11 cellular contexts compared by ENCODE assay signal in the genomic region with DNA sequence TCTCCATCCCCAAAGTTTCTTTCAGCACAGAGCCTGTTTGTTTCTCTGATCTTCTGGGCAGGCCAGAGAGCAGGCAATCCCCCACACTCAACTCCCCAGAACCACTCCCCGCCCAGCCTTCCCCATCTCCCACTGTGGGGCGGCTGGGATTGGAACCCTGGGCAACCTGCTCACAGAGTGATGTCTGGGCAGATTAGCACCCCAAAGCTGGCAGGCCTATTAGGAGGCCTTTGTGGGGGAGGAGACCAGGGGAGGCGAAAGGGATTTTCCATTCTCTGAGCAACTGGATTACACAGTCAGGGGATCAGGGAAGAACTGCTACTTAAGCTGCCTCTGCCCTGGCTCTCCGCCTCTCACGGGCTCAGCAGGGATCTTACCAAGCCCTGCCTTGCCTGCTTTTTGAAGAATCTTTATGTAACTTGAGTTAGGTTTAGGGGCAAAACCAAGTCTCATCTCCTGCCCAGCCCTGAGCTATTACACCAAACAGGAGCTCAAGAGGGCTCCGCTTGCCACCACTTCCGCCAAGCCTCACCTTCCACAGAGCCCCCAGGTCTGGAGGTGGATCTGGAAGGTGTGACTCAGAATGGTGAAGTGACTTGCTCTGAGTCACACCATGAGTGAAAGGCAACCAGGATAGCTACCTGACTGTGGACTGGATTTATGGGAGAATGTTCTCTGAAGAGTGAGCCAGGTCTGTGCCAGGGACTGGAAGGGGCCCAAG. TPM values are rescaled to one million over a fixed set of nuclear protein-coding genes. Genes with fewer than 3 reads are reported as not detected.
DNase-seq lines count a peak whose midpoint lies in the region; ATAC-seq, FAIRE-seq and TF ChIP-seq lines count a peak whose summit lies in the region.
"Had no signal": no experiment of that assay in that cellular context is flagged by ENCODE, and none has a peak within 500 bp of the region (broad histone marks: within the 10 kb centered on the region; RNA-seq: fewer than 3 reads in every experiment).

No MANE protein-coding gene starts in this region.

- POLR2A ChIA-PET in PC-9 (lab: Charles Lee; ENCODE audit: unreplicated experiment) = interaction anchor here (0.6 to 0.7 kb wide), 3 partner anchors 11 to 157 kb away, joined by 3 to 5 read pairs (median 3); no protein-coding TSS in a partner anchor
- POLR2A ChIA-PET in K562 (lab: Yijun Ruan, JAX) = interaction anchor here (0.6 to 0.9 kb wide), 2 partner anchors 9 to 339 kb away, joined by 3 to 6 read pairs; no protein-coding TSS in a partner anchor

- TF ChIP-seq POLR2A in K562 (conservative IDR thresholded peaks at IDR 0.05) = no peak

- peak overlapping the region in 1 of 2 experiments; percentile 24; a peak in 1 of 4 replicates for H3K9ac ChIP-seq in K562 (ENCODE audit: insufficient read depth in 1 of 2, low read depth in 2 of 2, low read length in 2 of 2)
- H3K9ac ChIP-seq: parathyroid adenoma had no signal

- BruUV-seq in Calu3 (replicated peaks; lab: Mats Ljungman, UMichigan) = TSS peak; percentile 82
- BruUV-seq in PC-9 (replicated peaks; lab: Mats Ljungman, UMichigan) = TSS peak; percentile 36
- BruUV-seq in K562 (replicated peaks; lab: Mats Ljungman, UMichigan) = no TSS peak

- peaks cover 78% of the 10 kb centered on the region for H3K4me1 Mint-ChIP-seq in Calu3 (ENCODE audit: low read depth, unreplicated experiment)

- 39% methylated on average over 7 of the region's 7 CpGs for WGBS in K562 (ENCODE audit: insufficient coverage, low coverage, missing lambda C conversion rate)
- 61 to 69% methylated on average over 7 of the region's 7 CpGs for WGBS in heart right ventricle, 2 donors

- in situ Hi-C loops in K562 (cut with MboI) = no loop called here

- TF ChIP-seq RAD21 in K562 (CRISPR knock-in tag; conservative IDR thresholded peaks at IDR 0.05 in 1 of 2, IDR thresholded peaks at IDR 0.05 in 1 of 2) = no peak

- H3K9me2 ChIP-seq in PC-9 (ENCODE audit: insufficient read depth) = no peaks in the 10 kb centered on the region

- H4K20me1 ChIP-seq in PC-9 (ENCODE audit: insufficient read depth) (no peaks in the 10 kb centered on the region), K562 (replicated peaks; ENCODE audit: control insufficient read depth, insufficient read depth, low read length) (0 out of 2 replicates have a peak, but pooled peaks cover 4% of the 10 kb centered on the region)

- H3K4me3 Mint-ChIP-seq in Calu3 (ENCODE audit: low read depth, unreplicated experiment) = peak overlapping the region; percentile 45

- H3K4me1 ChIP-seq in PC-9 (replicated peaks; ENCODE audit: insufficient read depth) (peaks cover 93% of the 10 kb centered on the region), K562 (replicated peaks in 1 of 2; ENCODE audit: control insufficient read depth in 2 of 2, insufficient read depth in 2 of 2, low read length in 2 of 2) (peaks cover 18 to 21% of the 10 kb centered on the region in 2 experiments), heart right ventricle (no peaks in the 10 kb centered on the region)
- H3K4me1 ChIP-seq: parathyroid adenoma had no signal

- no peaks in the 10 kb centered on the region for H3K9me3 ChIP-seq in PC-9 (ENCODE audit: insufficient read depth, low read depth)
- H3K9me3 ChIP-seq in K562 (replicated peaks; ENCODE audit: control insufficient read depth, insufficient read depth, low read depth, low read length) = no peaks in the 10 kb centered on the region
- H3K9me3 ChIP-seq in heart right ventricle = no peaks in the 10 kb centered on the region

- FAIRE-seq in K562 (lab: Jason Lieb, UNC) = no peak

- TF ChIP-seq EP300 in K562 (IDR thresholded peaks at IDR 0.05; ENCODE audit: low read length) = no peak

- no peaks in the 10 kb centered on the region for H3K9me1 ChIP-seq in K562 (ENCODE audit: control insufficient read depth, insufficient read depth, low read length)

- intact Hi-C loops in Calu3 (cut with micrococcal nuclease; ENCODE audit: unreplicated experiment) (loop anchor here (2.0 to 5.0 kb wide), 2 partner anchors 28 to 69 kb away; a partner anchor contains a TSS), PC-9 (cut with micrococcal nuclease; ENCODE audit: unreplicated experiment) (loop anchor here (1.0 to 5.0 kb wide), 3 partner anchors 15 to 190 kb away; no protein-coding TSS in a partner anchor), K562 (cut with micrococcal nuclease) (no loop called here), heart right ventricle (cut with DNase I) (no loop called here)

- H3K27me3 ChIP-seq in PC-9 (ENCODE audit: insufficient read depth, low read depth) = no peaks in the 10 kb centered on the region
- H3K27me3 ChIP-seq in K562 (ENCODE audit: control insufficient read depth in 2 of 2, insufficient read depth in 2 of 2, low read length in 2 of 2) = no peaks in the 10 kb centered on the region; a peak in 1 of 5 replicates
- peaks cover 3 to 83% (median 76%) of the 10 kb centered on the region in 7 donors for H3K27me3 ChIP-seq in heart right ventricle

- peaks cover 23% of the 10 kb centered on the region for H3K36me3 Mint-ChIP-seq in Calu3 (ENCODE audit: insufficient read depth, unreplicated experiment)

- ATAC-seq in K562 (peak; percentile 40), omental fat pad (ENCODE audit: low FRiP score) (peak; percentile 83), heart right ventricle (no peak), HG02870 (IDR thresholded peaks at IDR 0.05; ENCODE audit: unreplicated experiment) (no peak)

- no peaks in the 10 kb centered on the region for H3K27me3 Mint-ChIP-seq in Calu3 (ENCODE audit: unreplicated experiment)

- CTCF ChIA-PET in Calu3 (lab: Charles Lee) = interaction anchor here (0.6 to 1.6 kb wide), 21 partner anchors 9 to 320 kb away, joined by 3 to 15 read pairs (median 4); a partner anchor contains a TSS
- CTCF ChIA-PET in PC-9 (lab: Charles Lee) = no interaction called here
- CTCF ChIA-PET in K562 (lab: Yijun Ruan, JAX; ENCODE audit: low intra/inter-chr PET ratio) = no interaction called here

- H3K36me3 ChIP-seq in PC-9 (ENCODE audit: low read depth) = no peaks in the 10 kb centered on the region
- no peaks in the 10 kb centered on the region for H3K36me3 ChIP-seq in K562 (ENCODE audit: control insufficient read depth, insufficient read depth, low read length)
- H3K36me3 ChIP-seq in heart right ventricle = no peaks in the 10 kb centered on the region

- peak; percentile 96 for DNase-seq in Calu3
- DNase-seq in PC-9 = peak; percentile 85 to 99
- peak in 2 of 4 experiments; percentile 32 to 54 for DNase-seq in K562 (ENCODE audit: extremely low read depth in 1 of 4, low spot score in 3 of 4)
- no peak for DNase-seq in omental fat pad (ENCODE audit: low spot score)
- DNase-seq in NCI-H446 (lab: John Stamatoyannopoulos, UW) = no peak
- no peak for DNase-seq in NCI-H2081 (lab: John Stamatoyannopoulos, UW)
- no peak for DNase-seq in heart right ventricle
- DNase-seq: GOT3, OCI-M1 had no signal

- TF ChIP-seq CTCF in Calu3 (IDR thresholded peaks at IDR 0.05; ENCODE audit: unreplicated experiment) (no peak), PC-9 (conservative IDR thresholded peaks at IDR 0.05) (no peak), K562 (IDR thresholded peaks at IDR 0.05 in 2 of 3, conservative IDR thresholded peaks at IDR 0.05 in 1 of 3; ENCODE audit: insufficient read depth in 2 of 3, low read depth in 1 of 3, low read length in 3 of 3) (no peak), omental fat pad (IDR thresholded peaks at IDR 0.05) (no peak), heart right ventricle (IDR thresholded peaks at IDR 0.05) (no peak)

- peak overlapping the region; percentile 93 for H3K27ac Mint-ChIP-seq in Calu3 (ENCODE audit: unreplicated experiment)

- H3K4me2 ChIP-seq in PC-9 = peak overlapping the region; percentile 86
- peak overlapping the region; percentile 12; the same call in 1 of the 2 replicates for H3K4me2 ChIP-seq in K562 (ENCODE audit: insufficient read depth, low read length)

- H3K9me3 Mint-ChIP-seq in Calu3 (ENCODE audit: low read depth, unreplicated experiment) = no peaks in the 10 kb centered on the region

- H3K4me3 ChIP-seq in PC-9 (peak overlapping the region; percentile 45), K562 (no peak overlapping the region), heart right ventricle (no peak overlapping the region)

- H3K27ac ChIP-seq in PC-9 = peak overlapping the region; percentile 99
- H3K27ac ChIP-seq in K562 (ENCODE audit: extremely low read depth, low read depth, low read length) = peak overlapping the region; percentile 15; the same call in 2 of the 3 replicates
- no peak overlapping the region for H3K27ac ChIP-seq in heart right ventricle
- H3K27ac ChIP-seq: parathyroid adenoma had no signal

- H2AFZ ChIP-seq in PC-9 (no peak overlapping the region), K562 (ENCODE audit: low read depth, low read length) (peak overlapping the region; percentile 38; the same call in 1 of the 2 replicates)
- H2AFZ ChIP-seq: parathyroid adenoma had no signal

- peaks cover 28% of the 10 kb centered on the region for H3K79me2 ChIP-seq in PC-9 (ENCODE audit: low read depth)
- H3K79me2 ChIP-seq in K562 (ENCODE audit: control insufficient read depth, insufficient read depth, low read length) = no peaks in the 10 kb centered on the region
- H3K79me2 ChIP-seq: parathyroid adenoma had no signal

- peaks cover 83% of the 10 kb centered on the region for H3F3A ChIP-seq in PC-9 (ENCODE audit: insufficient read depth, low read depth)

RNA-seq across cellular contexts. Expression of a gene that starts 16.0 kb away (rescaled TPM):
- total RNA-seq in Calu3 (2022) (0.35 and 1.4 TPM in 2 replicates), PC-9 (2021) (9.1 and 12.3 TPM in 2 replicates), K562 (2014; rRNA removed) (0.05 TPM in 1 of 2 replicates, not detected in the other), K562 (2014; rRNA removed; fragmentation: Illumina TruSeq; extraction: Trizol) (not detected in 2 replicates), K562 (2015; rRNA removed; fragmentation: Illumina TruSeq; extraction: Trizol) (not detected in 2 replicates), K562 (2021) (0.07 TPM in 1 of 2 replicates, not detected in the other), omental fat pad (not detected), heart right ventricle (under 1 TPM in 1 of 10 donors, not detected in 9; 0.11 TPM)
- 0.58 and 0.74 TPM in 2 replicates for total RNA-seq in K562 (2011; cell fraction: chromatin; rRNA removed; ENCODE audit: low replicate concordance)
- 0.53 and 1.5 TPM in 2 replicates for total RNA-seq in K562 (2011; cell fraction: nucleolus; rRNA removed)
- total RNA-seq in K562 (2011; cell fraction: nucleoplasm; rRNA removed) = 0.15 TPM in 1 of 2 replicates, not detected in the other
- polyA plus RNA-seq in K562 (2011; rRNA removed) (0.05 and 0.64 TPM in 2 replicates), K562 (2014; fragmentation: Illumina TruSeq; extraction: Trizol) (0.04 TPM in 1 of 2 replicates, not detected in the other), K562 (2014; fragmentation: Nextera tagmentation; extraction: Ambion mirVana) (not detected), K562 (2014; rRNA removed) (not detected in 2 replicates), heart right ventricle (not detected)
- 0.18 and 1.1 TPM in 2 replicates for polyA plus RNA-seq in K562 (2011; cell fraction: cytosol; rRNA removed)
- 0.13 and 5.4 TPM in 2 replicates for polyA plus RNA-seq in K562 (2011; cell fraction: nucleus; rRNA removed)
- not detected in 2 replicates for polyA plus RNA-seq in K562 (2012)
- 0.49 TPM in 1 of 2 replicates, not detected in the other for polyA minus RNA-seq in K562 (2011; rRNA and poly(A)+ RNA removed)
- 2.2 TPM in 1 of 2 replicates, not detected in the other for polyA minus RNA-seq in K562 (2011; cell fraction: cytosol; rRNA and poly(A)+ RNA removed)
- polyA minus RNA-seq in K562 (2011; cell fraction: nucleus; rRNA and poly(A)+ RNA removed) = 0.81 TPM in 1 of 2 replicates, not detected in the other

RNA-seq across cellular contexts. Expression of a gene that starts 27.5 kb away (rescaled TPM):
- total RNA-seq in Calu3 (2022) (186 and 209 TPM in 2 replicates), PC-9 (2021) (71.4 and 79.6 TPM in 2 replicates), K562 (2014; rRNA removed) (106 and 140 TPM in 2 replicates), K562 (2014; rRNA removed; fragmentation: Illumina TruSeq; extraction: Trizol) (90.1 and 101 TPM in 2 replicates), K562 (2015; rRNA removed; fragmentation: Illumina TruSeq; extraction: Trizol) (123 and 126 TPM in 2 replicates), K562 (2021) (106 and 130 TPM in 2 replicates), omental fat pad (10 to 100 TPM; 26.4 to 54.8 (median 32.4) TPM), heart right ventricle (10 to 100 TPM; 19.9 to 31.9 (median 26.0) TPM)
- total RNA-seq in K562 (2011; cell fraction: chromatin; rRNA removed; ENCODE audit: low replicate concordance) = 25.5 and 55.9 TPM in 2 replicates
- total RNA-seq in K562 (2011; cell fraction: nucleolus; rRNA removed) = 19.2 and 22.8 TPM in 2 replicates
- total RNA-seq in K562 (2011; cell fraction: nucleoplasm; rRNA removed) = 29.3 and 39.8 TPM in 2 replicates
- polyA plus RNA-seq in K562 (2011; rRNA removed) (19.1 and 40.3 TPM in 2 replicates), K562 (2014; fragmentation: Illumina TruSeq; extraction: Trizol) (126 and 133 TPM in 2 replicates), K562 (2014; fragmentation: Nextera tagmentation; extraction: Ambion mirVana) (10 to 100 TPM; 34.5 to 35.4 TPM), K562 (2014; rRNA removed) (67.0 and 80.7 TPM in 2 replicates), heart right ventricle (10 to 100 TPM; 23.0 to 35.5 TPM)
- 13.4 and 28.2 TPM in 2 replicates for polyA plus RNA-seq in K562 (2011; cell fraction: cytosol; rRNA removed)
- 8.8 and 18.6 TPM in 2 replicates for polyA plus RNA-seq in K562 (2011; cell fraction: nucleus; rRNA removed)
- 100 and 110 TPM in 2 replicates for polyA plus RNA-seq in K562 (2012)
- 26.6 and 39.2 TPM in 2 replicates for polyA minus RNA-seq in K562 (2011; rRNA and poly(A)+ RNA removed)
- 22.8 and 34.9 TPM in 2 replicates for polyA minus RNA-seq in K562 (2011; cell fraction: cytosol; rRNA and poly(A)+ RNA removed)
- 9.7 and 10.4 TPM in 2 replicates for polyA minus RNA-seq in K562 (2011; cell fraction: nucleus; rRNA and poly(A)+ RNA removed)

Comparison
In these comparisons a context has a peak if more than half of its experiments do, and no peak if none do; other contexts are left out.
1. DNase-seq: peak in Calu3 (single experiment) and PC-9 (2 of 2); none in omental fat pad (single experiment), NCI-H446 (0 of 2), NCI-H2081 (0 of 2) and heart right ventricle (0 of 2).
2. H3K27ac ChIP-seq: peak in PC-9 (single experiment) and K562 (single experiment); none in heart right ventricle (0 of 10).
3. ATAC-seq: peak in K562 (single experiment) and omental fat pad (single experiment); none in heart right ventricle (0 of 8) and HG02870 (single experiment).
4. intact Hi-C loops: an anchor here in Calu3 (2.0 to 5.0 kb wide) and PC-9 (1.0 to 5.0 kb wide); none called in K562 and heart right ventricle.